12 cellular contexts compared by ENCODE assay signal in genomic region chr20:1302578-1303541, GRCh38. TPM values are rescaled to one million over a fixed set of nuclear protein-coding genes. Genes with fewer than 3 reads are reported as not detected.
DNase-seq lines count a peak whose midpoint lies in the region; ATAC-seq and TF ChIP-seq lines count a peak whose summit lies in the region.
"Had no signal": no experiment of that assay in that cellular context is flagged by ENCODE, and none has a peak within 500 bp of the region (broad histone marks: within the 10 kb centered on the region; RNA-seq: fewer than 3 reads in every experiment).

No MANE protein-coding gene starts in this region.

- H3K27ac Mint-ChIP-seq in activated naive CD4-positive, alpha-beta T cell treated with anti-CD3 and anti-CD28 coated beads, Interleukin-2, amount 50 U/mL, for 72 hours: no peak overlapping the region
- peak overlapping the region; percentile 44 for H3K27ac Mint-ChIP-seq in central memory CD8-positive, alpha-beta T cell (ENCODE audit: low read depth)
- H3K27ac Mint-ChIP-seq: CD4-positive, alpha-beta T cell; T-helper 2 cell treated with Interferon-gamma antibody and Interleukin-4, amounts not matched to agents 5 μg/mL and 100 μg/mL, for 36 hours had no signal

- no peak for TF ChIP-seq POLR2A in transverse colon (IDR thresholded peaks at IDR 0.05)

- H3K27me3 ChIP-seq in HAP-1 (ENCODE audit: low read depth) (no peaks in the 10 kb centered on the region), transverse colon (no peaks in the 10 kb centered on the region)
- H3K27me3 ChIP-seq: heart left ventricle had no signal

- TF ChIP-seq EP300 in transverse colon (IDR thresholded peaks at IDR 0.05; ENCODE audit: low read depth): no peak

- no peak overlapping the region for H3K4me3 Mint-ChIP-seq in central memory CD8-positive, alpha-beta T cell
- H3K4me3 Mint-ChIP-seq: CD4-positive, alpha-beta T cell; T-helper 2 cell treated with Interferon-gamma antibody and Interleukin-4, amounts not matched to agents 5 μg/mL and 100 μg/mL, for 36 hours had no signal

- H3K9me3 ChIP-seq in HAP-1: no peaks in the 10 kb centered on the region
- H3K9me3 ChIP-seq in transverse colon: no peaks in the 10 kb centered on the region
- H3K9me3 ChIP-seq: heart left ventricle had no signal

- peaks cover 17% of the 10 kb centered on the region for H3K4me1 Mint-ChIP-seq in central memory CD8-positive, alpha-beta T cell

- no peaks in the 10 kb centered on the region for H3K9me3 Mint-ChIP-seq in activated naive CD4-positive, alpha-beta T cell treated with anti-CD3 and anti-CD28 coated beads, Interleukin-2, amount 50 U/mL, for 72 hours
- no peaks in the 10 kb centered on the region for H3K9me3 Mint-ChIP-seq in central memory CD8-positive, alpha-beta T cell
- H3K9me3 Mint-ChIP-seq: CD4-positive, alpha-beta T cell; T-helper 2 cell treated with Interferon-gamma antibody and Interleukin-4, amounts not matched to agents 5 μg/mL and 100 μg/mL, for 36 hours had no signal

- in situ Hi-C loops in HAP-1 (cut with MboI; ENCODE audit: low sequenced_read_pairs) (no loop called here), transverse colon (cut with MboI; ENCODE audit: low pct_ligation_motif_present in 1 of 4, low pct_unique_long_range_greater_than_20kb in 1 of 4, low sequenced_read_pairs in 3 of 4) (no loop called here)

- H3K27ac ChIP-seq in temporal lobe (ENCODE audit: low read depth, low read length): peak overlapping the region; percentile 53
- no peak overlapping the region for H3K27ac ChIP-seq in transverse colon
- H3K27ac ChIP-seq: heart left ventricle had no signal

- no peaks in the 10 kb centered on the region for H3K27me3 Mint-ChIP-seq in central memory CD8-positive, alpha-beta T cell
- H3K27me3 Mint-ChIP-seq: CD4-positive, alpha-beta T cell had no signal

- intact Hi-C loops in transverse colon (cut with DNase I; ENCODE audit: low total_unique reads): no loop called here

- H3K4me1 ChIP-seq in HAP-1 (no peaks in the 10 kb centered on the region), transverse colon (no peaks in the 10 kb centered on the region)

- peaks cover 0 to 4% of the 10 kb centered on the region in 2 donors for H3K36me3 Mint-ChIP-seq in activated naive CD4-positive, alpha-beta T cell treated with anti-CD3 and anti-CD28 coated beads, Interleukin-2, amount 50 U/mL, for 72 hours
- peaks cover 10% of the 10 kb centered on the region for H3K36me3 Mint-ChIP-seq in central memory CD8-positive, alpha-beta T cell (ENCODE audit: insufficient read depth)

- no peak for DNase-seq in activated naive CD4-positive, alpha-beta T cell treated with anti-CD3 and anti-CD28 coated beads, Interleukin-2, amount 50 U/mL, for 72 hours (ENCODE audit: low spot score in 2 of 2)
- DNase-seq in activated naive CD4-positive, alpha-beta T cell treated with Interleukin-2 at 50 U/mL for 16 hours: no peak
- DNase-seq in NCI-H524 treated with DMSO at 0.1 percent for 48 hours (lab: John Stamatoyannopoulos, UW) (peak; percentile 74), HAP-1 (ENCODE audit: low spot score in 2 of 2) (no peak), NCI-H1048 (lab: John Stamatoyannopoulos, UW) (no peak), transverse colon (no peak)
- DNase-seq in central memory CD8-positive, alpha-beta T cell (ENCODE audit: low spot score in 2 of 2): no peak
- DNase-seq: CD4-positive, alpha-beta T cell; mesendoderm had no signal

- TF ChIP-seq CTCF in transverse colon (IDR thresholded peaks at IDR 0.05): no peak

- H3K4me3 ChIP-seq in HAP-1 (no peak overlapping the region), transverse colon (no peak overlapping the region)
- H3K4me3 ChIP-seq: heart left ventricle had no signal

- H3K36me3 ChIP-seq in HAP-1 (replicated peaks) (no peaks in the 10 kb centered on the region), transverse colon (no peaks in the 10 kb centered on the region)

- ATAC-seq in activated naive CD4-positive, alpha-beta T cell treated with anti-CD3 and anti-CD28 coated beads, Interleukin-2, amount 50 U/mL, for 72 hours: peak; percentile 15 to 21
- peak; percentile 50 for ATAC-seq in central memory CD8-positive, alpha-beta T cell (replicated peaks; ENCODE audit: extremely low read depth, poor library complexity, severe bottlenecking)
- ATAC-seq: heart left ventricle had no signal

- WGBS in transverse colon (ENCODE audit: low coverage in 1 of 2), 2 donors: 69 to 88% methylated on average over 8 to 13 of the region's 13 CpGs

RNA-seq across cellular contexts. Expression of gene SDCBP2, which starts 26.1 kb away (rescaled TPM):
- total RNA-seq in activated naive CD4-positive, alpha-beta T cell treated with anti-CD3 and anti-CD28 coated beads, Interleukin-2, amount 50 U/mL, for 72 hours: 10 to 100 TPM in 1 of 2 donors, 1 to 10 TPM in 1; 4.9 to 18.5 TPM
- total RNA-seq in temporal lobe (2.7 TPM), transverse colon (100 to 1,000 TPM; 132 to 427 (median 300) TPM)

RNA-seq across cellular contexts. Expression of gene SNPH, which starts 36.8 kb away (rescaled TPM):
- total RNA-seq in activated naive CD4-positive, alpha-beta T cell treated with anti-CD3 and anti-CD28 coated beads, Interleukin-2, amount 50 U/mL, for 72 hours: 1 to 10 TPM; 3.2 to 4.8 TPM
- total RNA-seq in temporal lobe (13.5 TPM), transverse colon (1 to 10 TPM; 2.2 to 2.6 (median 2.3) TPM)

Comparison
In these comparisons a context has a peak if more than half of its experiments do, and no peak if none do; other contexts are left out.
1. RNA of gene SDCBP2, which starts 26.1 kb away (total RNA-seq): 132 to 427 TPM in transverse colon; 4.9 to 18.5 TPM in activated naive CD4-positive, alpha-beta T cell treated with anti-CD3 and anti-CD28 coated beads, Interleukin-2, amount 50 U/mL, for 72 hours and 2.7 TPM in temporal lobe (single experiment); every median in the first group is over 4 times any median in the second.